Comparison of ENCODE assay signal across 10 cellular contexts in genomic region chr5:32506809-32507208, GRCh38.
A peak's percentile ranks its signal among the peaks of the same experiment; 100 is the strongest.
DNase-seq lines count a peak whose midpoint lies in the region; ATAC-seq and TF ChIP-seq lines count a peak whose summit lies in the region.
"Had no signal": no experiment of that assay in that cellular context is flagged by ENCODE, and none has a peak within 500 bp of the region (broad histone marks: within the 10 kb centered on the region; RNA-seq: fewer than 3 reads in every experiment).

No MANE protein-coding gene starts in this region.

- H3K18ac ChIP-seq in mesenchymal stem cell (ENCODE audit: low read depth in 1 of 2, low read length in 2 of 2) = no peak overlapping the region

- no peaks in the 10 kb centered on the region for H3K79me2 ChIP-seq in mammary epithelial cell (ENCODE audit: insufficient read depth, low read length)

- H2BK15ac ChIP-seq in mesenchymal stem cell (ENCODE audit: low read depth, poor library complexity, severe bottlenecking) = no peak overlapping the region

- H3K9ac ChIP-seq in mammary epithelial cell (ENCODE audit: insufficient read depth, low read length) (no peak overlapping the region), mesenchymal stem cell (ENCODE audit: low read length) (peak overlapping the region; percentile 80)

- TF ChIP-seq CTCF in mammary epithelial cell (conservative IDR thresholded peaks at IDR 0.05 in 1 of 2, IDR thresholded peaks at IDR 0.05 in 1 of 2; ENCODE audit: extremely low read depth in 1 of 2, insufficient read depth in 1 of 2, low read depth in 1 of 2, low read length in 2 of 2) = no peak
- no peak for TF ChIP-seq CTCF in dorsolateral prefrontal cortex (IDR thresholded peaks at IDR 0.05 in 54 of 56, conservative IDR thresholded peaks at IDR 0.05 in 2 of 56; ENCODE audit: low read depth in 1 of 56, partially characterized antibody in 56 of 56)

- H3K9me3 ChIP-seq in mammary epithelial cell (replicated peaks; ENCODE audit: insufficient read depth, low read length) (no peaks in the 10 kb centered on the region), mesenchymal stem cell (ENCODE audit: control insufficient read depth, low read length) (no peaks in the 10 kb centered on the region)
- H3K9me3 ChIP-seq: heart right ventricle had no signal

- H3K23ac ChIP-seq in mesenchymal stem cell (ENCODE audit: low read length in 2 of 2) = no peak overlapping the region

- no peak overlapping the region for H3K4ac ChIP-seq in mesenchymal stem cell (ENCODE audit: low read depth in 1 of 2, low read length in 2 of 2)

- in situ Hi-C loops in mammary epithelial cell (cut with MboI; ENCODE audit: low sequenced_read_pairs in 2 of 2) = no loop called here

- no peak overlapping the region for H2BK12ac ChIP-seq in mesenchymal stem cell (ENCODE audit: low read length in 2 of 2)

- H2AFZ ChIP-seq in mammary epithelial cell (ENCODE audit: low read depth, low read length) = no peak overlapping the region
- no peak overlapping the region for H2AFZ ChIP-seq in mesenchymal stem cell (ENCODE audit: low read depth, low read length)

- no peaks in the 10 kb centered on the region for H3K36me3 ChIP-seq in mammary epithelial cell (ENCODE audit: insufficient read depth, low read length)
- no peaks in the 10 kb centered on the region for H3K36me3 ChIP-seq in mesenchymal stem cell (ENCODE audit: control insufficient read depth in 1 of 2, insufficient read depth in 2 of 2, low read depth in 1 of 2, low read length in 2 of 2)
- H3K36me3 ChIP-seq: heart right ventricle had no signal

- intact Hi-C loops in mammary epithelial cell (cut with micrococcal nuclease) (loop anchor here (10.0 kb wide), 1 partner anchor 678 kb away; no protein-coding TSS in a partner anchor), dorsolateral prefrontal cortex (cut with DNase I) (loop anchor here (5.0 kb wide), 1 partner anchor 80 kb away; the partner anchor contains the start of gene SUB1 (in 2 of the 2))

- peak; percentile 78 for DNase-seq in A172 (ENCODE audit: low spot score)
- DNase-seq in HT1080 (ENCODE audit: low read depth) = peak; percentile 77
- peak; percentile 43 for DNase-seq in mammary epithelial cell
- no peak for DNase-seq in mesenchymal stem cell
- no peak for DNase-seq in globus pallidus (ENCODE audit: low spot score)
- no peak for DNase-seq in left lobe of liver (ENCODE audit: low spot score)
- DNase-seq in NCI-H2029 (lab: John Stamatoyannopoulos, UW) = no peak
- no peak for DNase-seq in dorsolateral prefrontal cortex

- H3K4me3 ChIP-seq in mammary epithelial cell (replicated peaks in 1 of 3; ENCODE audit: insufficient read depth in 1 of 3, low read depth in 2 of 3, low read length in 3 of 3) = no peak overlapping the region
- peak overlapping the region in 1 of 2 experiments; percentile 65 for H3K4me3 ChIP-seq in mesenchymal stem cell (ENCODE audit: insufficient read depth in 1 of 2, low read depth in 1 of 2, low read length in 2 of 2)
- no peak overlapping the region for H3K4me3 ChIP-seq in dorsolateral prefrontal cortex
- H3K4me3 ChIP-seq: heart right ventricle had no signal

- no peak overlapping the region for H2AK5ac ChIP-seq in mesenchymal stem cell (ENCODE audit: low read length, severe bottlenecking)

- dilution Hi-C loops in mammary epithelial cell (cut with HindIII; ENCODE audit: low sequenced_read_pairs) = no loop called here

- no peak overlapping the region for H3K14ac ChIP-seq in mesenchymal stem cell (ENCODE audit: low read length in 2 of 2)

- peak overlapping the region; percentile 46 for H3K4me2 ChIP-seq in mammary epithelial cell (ENCODE audit: insufficient read depth, low read depth, low read length)
- H3K4me2 ChIP-seq in mesenchymal stem cell (ENCODE audit: low read length, poor library complexity, severe bottlenecking) = no peak overlapping the region

- WGBS in mammary epithelial cell (ENCODE audit: low coverage, missing lambda C conversion rate) = 5% methylated on average over 1 of the region's 1 CpG
- WGBS in mesenchymal stem cell = 80% methylated on average over 1 of the region's 1 CpG

- no TSS peak for BruUV-seq in mammary epithelial cell (replicated peaks; lab: Mats Ljungman, UMichigan)

- H3K79me1 ChIP-seq in mesenchymal stem cell (replicated peaks; ENCODE audit: low read length, poor library complexity, severe bottlenecking) = no peaks in the 10 kb centered on the region

- no peak overlapping the region for H2BK120ac ChIP-seq in mesenchymal stem cell (ENCODE audit: low read depth, low read length)

- H4K91ac ChIP-seq in mesenchymal stem cell (ENCODE audit: low read length) = no peak overlapping the region

- H4K20me1 ChIP-seq in mammary epithelial cell (ENCODE audit: insufficient read depth, low read length) = no peaks in the 10 kb centered on the region

- H2BK5ac ChIP-seq in mesenchymal stem cell (ENCODE audit: low read depth, low read length, poor library complexity, severe bottlenecking) = no peak overlapping the region

- peak overlapping the region; percentile 18 for H3K27ac ChIP-seq in mammary epithelial cell (ENCODE audit: insufficient read depth, low read depth, low read length)
- no peak overlapping the region for H3K27ac ChIP-seq in mesenchymal stem cell (ENCODE audit: low read length, poor library complexity, severe bottlenecking)
- peak overlapping the region in 17 of 59 donors; percentile 13 to 78 (median 57) for H3K27ac ChIP-seq in dorsolateral prefrontal cortex

- H3K4me1 ChIP-seq in mammary epithelial cell (ENCODE audit: insufficient read depth, low read length) = peaks cover 33% of the 10 kb centered on the region
- peaks cover 4% of the 10 kb centered on the region for H3K4me1 ChIP-seq in mesenchymal stem cell (ENCODE audit: control insufficient read depth, insufficient read depth, low read depth, low read length)

- CTCF ChIA-PET in mammary epithelial cell (lab: Charles Lee; ENCODE audit: low non-redundant PET) = no interaction called here

- no peak for ATAC-seq in left lobe of liver
- ATAC-seq: activated CD4-positive, CD25-positive, alpha-beta regulatory T cell treated with anti-CD3 and anti-CD28 coated beads, Interleukin-2, amount 50 U/mL, for 24 hours had no signal

- H3K27me3 ChIP-seq in mammary epithelial cell (ENCODE audit: insufficient read depth, low read length) (no peaks in the 10 kb centered on the region), mesenchymal stem cell (ENCODE audit: control insufficient read depth in 1 of 2, insufficient read depth in 1 of 2, low read length in 2 of 2) (peaks cover 0 to 41% of the 10 kb centered on the region in 2 experiments), dorsolateral prefrontal cortex (no peaks in the 10 kb centered on the region)

- H4K8ac ChIP-seq in mesenchymal stem cell (ENCODE audit: low read length) = no peak overlapping the region

Comparison
In these comparisons a context has a peak if more than half of its experiments do, and no peak if none do; other contexts are left out.
1. DNase-seq: peak in A172 (single experiment), HT1080 (single experiment) and mammary epithelial cell (single experiment); none in mesenchymal stem cell (single experiment), globus pallidus (single experiment), left lobe of liver (single experiment), NCI-H2029 (single experiment) and dorsolateral prefrontal cortex (0 of 10).